1 cellular context compared by ENCODE assay signal in the genomic region with DNA sequence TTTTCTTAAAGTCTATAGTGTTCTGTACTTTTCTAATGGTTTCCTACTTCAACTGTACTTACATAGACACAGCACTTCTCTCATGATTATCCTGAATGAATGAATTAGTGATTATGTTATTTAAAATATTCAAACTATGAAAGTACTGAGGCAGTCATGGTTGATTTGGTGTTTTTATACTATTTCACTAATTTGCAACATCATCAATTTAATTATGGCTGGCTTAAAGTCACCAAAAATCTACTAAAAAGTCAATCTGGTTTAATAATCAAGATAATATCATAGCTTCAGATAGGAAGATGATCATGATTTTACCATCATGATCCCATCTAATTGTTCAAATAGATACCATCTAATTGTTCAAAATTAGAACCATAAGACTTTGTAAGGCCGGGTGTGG.
TF ChIP-seq lines count a peak whose summit lies in the region.

No MANE protein-coding gene starts in this region.

TF ChIP-seq in IMR-90, 13 proteins besides CTCF, POLR2A, EP300 and RAD21 (continued from another document):
- TF ChIP-seq MAFK (IDR thresholded peaks at IDR 0.05; ENCODE audit: low read depth, low read length), result peak; percentile 94
